8 cellular contexts compared by ENCODE assay signal in the genomic region with DNA sequence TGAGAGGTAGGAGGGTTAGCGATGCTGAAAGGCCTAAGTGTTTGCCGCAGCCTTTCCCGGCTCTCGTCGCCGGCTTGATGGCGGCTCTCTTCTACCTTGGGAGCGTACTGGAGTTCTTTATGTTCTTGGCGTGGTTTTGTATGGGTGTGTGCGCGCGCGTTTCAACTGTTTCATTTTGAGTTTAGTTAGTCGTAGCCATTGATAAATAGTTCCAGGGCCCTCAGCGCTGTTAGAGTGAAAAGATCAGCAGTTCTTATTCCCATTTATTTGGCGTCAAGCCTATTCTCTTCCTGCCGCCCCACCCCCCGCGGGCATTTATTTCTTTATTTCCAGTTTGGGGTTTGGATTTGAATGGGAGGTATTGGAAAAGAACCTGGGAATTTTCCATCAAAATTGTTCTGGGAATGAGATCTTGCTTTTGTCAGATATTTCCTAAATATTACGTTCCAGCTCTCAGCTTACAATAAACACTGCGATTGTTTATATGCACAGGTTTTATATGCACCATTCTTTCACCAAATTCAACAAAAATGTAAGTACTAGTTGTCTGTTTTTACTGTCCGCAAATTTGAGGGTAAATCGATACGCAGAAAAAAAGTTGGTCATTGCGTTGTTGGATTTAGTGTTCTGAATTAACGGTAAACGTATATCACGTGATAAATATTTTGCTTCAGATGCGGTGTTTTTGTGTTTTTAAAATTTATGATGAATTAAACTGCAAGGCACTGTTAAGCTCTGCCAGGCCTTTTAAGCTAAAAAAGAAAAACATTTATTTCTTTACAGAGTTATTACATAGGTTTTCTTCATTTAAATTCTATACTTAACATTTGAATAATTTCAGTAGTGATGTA. TPM values are rescaled to one million over a fixed set of nuclear protein-coding genes. Genes with fewer than 3 reads are reported as not detected.
DNase-seq lines count a peak whose midpoint lies in the region; FAIRE-seq and TF ChIP-seq lines count a peak whose summit lies in the region.

No MANE protein-coding gene starts in this region.

- no peak for TF ChIP-seq CTCF in D721Med (IDR thresholded peaks at IDR 0.05; ENCODE audit: insufficient read depth, missing control alignments)

- H3K9me3 Mint-ChIP-seq in activated CD4-positive, alpha-beta T cell treated with anti-CD3 and anti-CD28 coated beads, Interleukin-2, amount 10 ng/mL, durations not matched to agents 24 days and 14 days = peaks cover 6% of the 10 kb centered on the region

- DNase-seq in DMS53 (lab: John Stamatoyannopoulos, UW) (peak; percentile 43), DMS53 treated with DMSO at 0.1 percent for 48 hours (lab: John Stamatoyannopoulos, UW; ENCODE audit: unreplicated experiment) (no peak), MV-4-11 (lab: John Stamatoyannopoulos, UW) (peak; percentile 30), D721Med (ENCODE audit: insufficient read length, low spot score) (no peak)
- DNase-seq in activated CD4-positive, alpha-beta T cell treated with anti-CD3 and anti-CD28 coated beads, Interleukin-2, amount 10 ng/mL, durations not matched to agents 24 days and 14 days = peak; percentile 84

- no peaks in the 10 kb centered on the region for H3K36me3 ChIP-seq in endocrine pancreas (ENCODE audit: control insufficient read depth, insufficient read depth, low read length)
- H3K36me3 ChIP-seq in muscle layer of colon (ENCODE audit: insufficient read depth, low read length) = no peaks in the 10 kb centered on the region
- H3K36me3 ChIP-seq in stomach smooth muscle (ENCODE audit: control insufficient read depth in 2 of 2, insufficient read depth in 2 of 2, low read length in 2 of 2) = no peaks in the 10 kb centered on the region

- H3K9ac ChIP-seq in endocrine pancreas (ENCODE audit: control insufficient read depth, insufficient read depth, low read length) (peak overlapping the region; percentile 97), muscle layer of colon (ENCODE audit: low read length) (peak overlapping the region; percentile 96), stomach smooth muscle (ENCODE audit: low read length in 2 of 2) (peak overlapping the region; percentile 94 to 98)

- peak overlapping the region; percentile 97 for H3K27ac Mint-ChIP-seq in activated CD4-positive, alpha-beta T cell treated with anti-CD3 and anti-CD28 coated beads, Interleukin-2, amount 10 ng/mL, durations not matched to agents 24 days and 14 days

- peaks cover 6% of the 10 kb centered on the region for H3K27me3 Mint-ChIP-seq in activated CD4-positive, alpha-beta T cell treated with anti-CD3 and anti-CD28 coated beads, Interleukin-2, amount 10 ng/mL, durations not matched to agents 24 days and 14 days

- H3K4me1 ChIP-seq in endocrine pancreas (ENCODE audit: control insufficient read depth, insufficient read depth, low read length) (peaks cover 9% of the 10 kb centered on the region), muscle layer of colon (ENCODE audit: insufficient read depth, low read length) (peaks cover 29% of the 10 kb centered on the region), stomach smooth muscle (ENCODE audit: control insufficient read depth, insufficient read depth, low read length) (peaks cover 4% of the 10 kb centered on the region)

- H3K27me3 ChIP-seq in endocrine pancreas (ENCODE audit: control insufficient read depth, insufficient read depth, low read length) (no peaks in the 10 kb centered on the region), muscle layer of colon (ENCODE audit: control insufficient read depth in 1 of 2, insufficient read depth in 2 of 2, low read length in 2 of 2) (no peaks in the 10 kb centered on the region), stomach smooth muscle (ENCODE audit: control insufficient read depth in 1 of 2, insufficient read depth in 2 of 2, low read length in 2 of 2) (no peaks in the 10 kb centered on the region)

- H3K4me3 Mint-ChIP-seq in activated CD4-positive, alpha-beta T cell treated with anti-CD3 and anti-CD28 coated beads, Interleukin-2, amount 10 ng/mL, durations not matched to agents 24 days and 14 days = peak overlapping the region; percentile 96

- FAIRE-seq in D721Med (lab: Jason Lieb, UNC) = no peak

- intact Hi-C loops in activated CD4-positive, alpha-beta T cell treated with anti-CD3 and anti-CD28 coated beads, Interleukin-2, amount 10 ng/mL, durations not matched to agents 24 days and 14 days (cut with micrococcal nuclease) = loop anchor here (1.0 to 10.0 kb wide), 7 partner anchors 201 to 1198 kb away; a partner anchor contains a TSS

- peaks cover 26% of the 10 kb centered on the region for H3K4me1 Mint-ChIP-seq in activated CD4-positive, alpha-beta T cell treated with anti-CD3 and anti-CD28 coated beads, Interleukin-2, amount 10 ng/mL, durations not matched to agents 24 days and 14 days

- H3K9me3 ChIP-seq in endocrine pancreas (ENCODE audit: control insufficient read depth, low read length) = no peaks in the 10 kb centered on the region
- H3K9me3 ChIP-seq in muscle layer of colon (ENCODE audit: low read length) = no peaks in the 10 kb centered on the region
- H3K9me3 ChIP-seq in stomach smooth muscle (ENCODE audit: control insufficient read depth in 2 of 2, low read length in 2 of 2) = no peaks in the 10 kb centered on the region

- H3K4me3 ChIP-seq in endocrine pancreas (ENCODE audit: control insufficient read depth, insufficient read depth, low read length) (peak overlapping the region; percentile 99), muscle layer of colon (ENCODE audit: low read depth in 1 of 2, low read length in 2 of 2) (peak overlapping the region; percentile 89 to 99), stomach smooth muscle (ENCODE audit: low read length in 2 of 2) (peak overlapping the region; percentile 90 to 98)

- peaks cover 22% of the 10 kb centered on the region for H3K36me3 Mint-ChIP-seq in activated CD4-positive, alpha-beta T cell treated with anti-CD3 and anti-CD28 coated beads, Interleukin-2, amount 10 ng/mL, durations not matched to agents 24 days and 14 days (ENCODE audit: low read depth)

- peak overlapping the region; percentile 95 for H3K27ac ChIP-seq in muscle layer of colon (ENCODE audit: low read depth, low read length)
- peak overlapping the region; percentile 94 for H3K27ac ChIP-seq in stomach smooth muscle (ENCODE audit: low read length)

RNA-seq across cellular contexts. Expression of a gene that starts 1.0 kb away (rescaled TPM):
- 46.0 and 48.5 TPM in 2 replicates for total RNA-seq in activated CD4-positive, alpha-beta T cell treated with anti-CD3 and anti-CD28 coated beads, Interleukin-2, amount 10 ng/mL, durations not matched to agents 24 days and 14 days

Comparison
In these comparisons a context has a peak if more than half of its experiments do, and no peak if none do; other contexts are left out.
1. DNase-seq: peak in DMS53 (single experiment), MV-4-11 (single experiment) and activated CD4-positive, alpha-beta T cell treated with anti-CD3 and anti-CD28 coated beads, Interleukin-2, amount 10 ng/mL, durations not matched to agents 24 days and 14 days (single experiment); none in DMS53 treated with DMSO at 0.1 percent for 48 hours (single experiment) and D721Med (single experiment).
2. Peak in every context shown above with its lines, with median percentiles within 50 percentile points of each other: H3K4me3 ChIP-seq and H3K9ac ChIP-seq.